1 cellular context compared by ENCODE assay signal in the genomic region with DNA sequence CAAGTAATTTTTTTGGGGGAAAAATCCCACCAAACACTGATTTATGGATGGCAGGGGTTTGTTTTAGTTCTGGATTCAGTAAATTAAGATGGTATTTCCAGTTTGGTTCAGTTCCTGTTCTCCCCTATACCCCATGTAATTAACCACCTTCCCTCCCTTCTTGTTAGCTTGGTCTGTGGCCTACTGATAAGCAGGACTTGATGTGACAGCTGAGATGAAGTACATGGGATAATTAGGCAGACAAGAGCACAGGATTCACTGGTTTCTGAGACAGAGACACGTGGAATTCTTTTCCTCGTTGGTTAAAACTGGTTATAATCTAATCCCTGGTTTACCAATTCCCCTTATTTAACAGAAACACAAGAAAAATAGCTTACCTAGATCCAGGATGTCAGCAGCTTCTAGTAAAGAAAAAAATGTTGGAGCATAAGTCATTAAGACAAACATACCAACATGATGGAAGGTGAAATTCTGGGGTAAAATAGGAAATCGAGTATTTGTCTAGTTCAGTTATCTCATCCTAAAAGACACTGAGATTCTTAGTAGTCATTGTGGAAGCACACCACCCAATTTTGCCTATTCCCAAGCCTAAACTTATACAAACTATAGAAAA.
TF ChIP-seq lines count a peak whose summit lies in the region.

No MANE protein-coding gene starts in this region.

TF ChIP-seq in K562, 482 proteins besides CTCF, POLR2A, EP300 and RAD21 (continued from another document and continues in another):
- TF ChIP-seq, protein P1, sequence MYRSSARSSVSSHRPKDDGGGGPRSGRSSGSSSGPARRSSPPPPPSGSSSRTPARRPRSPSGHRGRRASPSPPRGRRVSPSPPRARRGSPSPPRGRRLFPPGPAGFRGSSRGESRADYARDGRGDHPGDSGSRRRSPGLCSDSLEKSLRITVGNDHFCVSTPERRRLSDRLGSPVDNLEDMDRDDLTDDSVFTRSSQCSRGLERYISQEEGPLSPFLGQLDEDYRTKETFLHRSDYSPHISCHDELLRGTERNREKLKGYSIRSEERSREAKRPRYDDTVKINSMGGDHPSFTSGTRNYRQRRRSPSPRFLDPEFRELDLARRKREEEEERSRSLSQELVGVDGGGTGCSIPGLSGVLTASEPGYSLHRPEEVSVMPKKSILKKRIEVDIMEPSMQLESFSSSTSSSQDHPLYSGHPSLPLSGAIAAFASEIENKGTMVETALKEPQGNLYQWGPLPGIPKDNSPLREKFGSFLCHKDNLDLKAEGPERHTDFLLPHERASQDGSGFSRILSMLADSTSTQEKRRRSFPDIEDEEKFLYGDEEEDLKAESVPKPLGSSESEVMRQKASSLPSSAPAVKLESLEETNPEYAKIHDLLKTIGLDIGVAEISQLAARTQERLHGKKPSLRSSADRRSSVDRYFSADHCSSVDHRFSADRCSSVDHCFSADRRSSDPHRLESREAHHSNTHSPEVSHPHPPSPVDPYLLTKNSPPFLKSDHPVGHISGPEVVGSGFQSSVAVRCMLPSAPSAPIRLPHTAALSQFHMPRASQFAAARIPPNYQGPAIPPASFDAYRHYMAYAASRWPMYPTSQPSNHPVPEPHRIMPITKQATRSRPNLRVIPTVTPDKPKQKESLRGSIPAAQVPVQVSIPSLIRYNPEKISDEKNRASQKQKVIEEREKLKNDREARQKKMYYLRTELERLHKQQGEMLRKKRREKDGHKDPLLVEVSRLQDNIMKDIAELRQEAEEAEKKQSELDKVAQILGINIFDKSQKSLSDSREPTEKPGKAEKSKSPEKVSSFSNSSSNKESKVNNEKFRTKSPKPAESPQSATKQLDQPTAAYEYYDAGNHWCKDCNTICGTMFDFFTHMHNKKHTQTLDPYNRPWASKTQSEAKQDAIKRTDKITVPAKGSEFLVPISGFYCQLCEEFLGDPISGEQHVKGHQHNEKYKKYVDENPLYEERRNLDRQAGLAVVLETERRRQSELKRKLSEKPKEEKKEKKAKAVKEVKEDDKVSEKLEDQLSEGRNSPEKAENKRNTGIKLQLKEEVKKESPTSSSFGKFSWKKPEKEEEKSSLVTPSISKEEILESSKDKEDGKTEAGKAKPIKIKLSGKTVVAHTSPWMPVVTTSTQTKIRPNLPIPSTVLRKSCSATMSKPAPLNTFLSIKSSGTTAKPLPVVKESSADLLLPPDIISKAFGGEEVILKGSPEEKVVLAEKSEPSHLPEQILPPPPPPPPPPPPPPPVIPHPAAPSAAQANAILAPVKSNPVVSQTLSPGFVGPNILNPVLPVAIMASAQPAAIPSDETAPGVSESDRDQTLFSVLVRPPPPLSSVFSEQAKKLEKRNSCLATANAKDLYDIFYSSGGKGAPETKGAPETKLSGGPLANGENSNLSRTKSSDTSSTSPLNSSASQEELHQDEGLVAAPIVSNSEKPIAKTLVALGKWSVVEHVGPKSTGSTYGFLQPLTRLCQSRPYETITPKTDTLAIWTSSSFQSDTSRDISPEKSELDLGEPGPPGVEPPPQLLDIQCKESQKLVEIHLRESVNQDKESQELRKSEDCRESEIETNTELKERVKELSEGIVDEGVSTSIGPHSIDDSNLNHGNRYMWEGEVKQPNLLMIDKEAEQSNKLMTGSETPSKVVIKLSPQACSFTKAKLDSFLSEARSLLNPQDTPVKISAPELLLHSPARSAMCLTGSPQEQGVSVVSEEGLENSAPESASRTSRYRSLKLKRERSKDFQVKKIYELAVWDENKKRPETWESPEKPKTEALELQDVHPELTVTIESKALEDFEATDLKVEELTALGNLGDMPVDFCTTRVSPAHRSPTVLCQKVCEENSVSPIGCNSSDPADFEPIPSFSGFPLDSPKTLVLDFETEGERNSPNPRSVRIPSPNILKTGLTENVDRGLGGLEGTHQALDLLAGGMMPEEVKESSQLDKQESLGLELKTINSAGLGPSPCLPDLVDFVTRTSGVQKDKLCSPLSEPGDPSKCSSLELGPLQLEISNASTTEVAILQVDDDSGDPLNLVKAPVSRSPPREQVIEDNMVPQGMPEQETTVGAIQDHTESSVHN (IDR thresholded peaks at IDR 0.05; ENCODE audit: borderline replicate concordance in 1 of 2, low read depth in 1 of 2), result peak; percentile 47 to 62; a peak in 1 of 4 replicates
- no peak for TF ChIP-seq RFX1 (IDR thresholded peaks at IDR 0.05)
- TF ChIP-seq MIER1 (IDR thresholded peaks at IDR 0.05; ENCODE audit: low read depth), result no peak
- TF ChIP-seq, protein P2, sequence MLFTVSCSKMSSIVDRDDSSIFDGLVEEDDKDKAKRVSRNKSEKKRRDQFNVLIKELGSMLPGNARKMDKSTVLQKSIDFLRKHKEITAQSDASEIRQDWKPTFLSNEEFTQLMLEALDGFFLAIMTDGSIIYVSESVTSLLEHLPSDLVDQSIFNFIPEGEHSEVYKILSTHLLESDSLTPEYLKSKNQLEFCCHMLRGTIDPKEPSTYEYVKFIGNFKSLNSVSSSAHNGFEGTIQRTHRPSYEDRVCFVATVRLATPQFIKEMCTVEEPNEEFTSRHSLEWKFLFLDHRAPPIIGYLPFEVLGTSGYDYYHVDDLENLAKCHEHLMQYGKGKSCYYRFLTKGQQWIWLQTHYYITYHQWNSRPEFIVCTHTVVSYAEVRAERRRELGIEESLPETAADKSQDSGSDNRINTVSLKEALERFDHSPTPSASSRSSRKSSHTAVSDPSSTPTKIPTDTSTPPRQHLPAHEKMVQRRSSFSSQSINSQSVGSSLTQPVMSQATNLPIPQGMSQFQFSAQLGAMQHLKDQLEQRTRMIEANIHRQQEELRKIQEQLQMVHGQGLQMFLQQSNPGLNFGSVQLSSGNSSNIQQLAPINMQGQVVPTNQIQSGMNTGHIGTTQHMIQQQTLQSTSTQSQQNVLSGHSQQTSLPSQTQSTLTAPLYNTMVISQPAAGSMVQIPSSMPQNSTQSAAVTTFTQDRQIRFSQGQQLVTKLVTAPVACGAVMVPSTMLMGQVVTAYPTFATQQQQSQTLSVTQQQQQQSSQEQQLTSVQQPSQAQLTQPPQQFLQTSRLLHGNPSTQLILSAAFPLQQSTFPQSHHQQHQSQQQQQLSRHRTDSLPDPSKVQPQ (CRISPR knock-in tag; IDR thresholded peaks at IDR 0.05; ENCODE audit: borderline replicate concordance), result no peak
- TF ChIP-seq, protein P3, sequence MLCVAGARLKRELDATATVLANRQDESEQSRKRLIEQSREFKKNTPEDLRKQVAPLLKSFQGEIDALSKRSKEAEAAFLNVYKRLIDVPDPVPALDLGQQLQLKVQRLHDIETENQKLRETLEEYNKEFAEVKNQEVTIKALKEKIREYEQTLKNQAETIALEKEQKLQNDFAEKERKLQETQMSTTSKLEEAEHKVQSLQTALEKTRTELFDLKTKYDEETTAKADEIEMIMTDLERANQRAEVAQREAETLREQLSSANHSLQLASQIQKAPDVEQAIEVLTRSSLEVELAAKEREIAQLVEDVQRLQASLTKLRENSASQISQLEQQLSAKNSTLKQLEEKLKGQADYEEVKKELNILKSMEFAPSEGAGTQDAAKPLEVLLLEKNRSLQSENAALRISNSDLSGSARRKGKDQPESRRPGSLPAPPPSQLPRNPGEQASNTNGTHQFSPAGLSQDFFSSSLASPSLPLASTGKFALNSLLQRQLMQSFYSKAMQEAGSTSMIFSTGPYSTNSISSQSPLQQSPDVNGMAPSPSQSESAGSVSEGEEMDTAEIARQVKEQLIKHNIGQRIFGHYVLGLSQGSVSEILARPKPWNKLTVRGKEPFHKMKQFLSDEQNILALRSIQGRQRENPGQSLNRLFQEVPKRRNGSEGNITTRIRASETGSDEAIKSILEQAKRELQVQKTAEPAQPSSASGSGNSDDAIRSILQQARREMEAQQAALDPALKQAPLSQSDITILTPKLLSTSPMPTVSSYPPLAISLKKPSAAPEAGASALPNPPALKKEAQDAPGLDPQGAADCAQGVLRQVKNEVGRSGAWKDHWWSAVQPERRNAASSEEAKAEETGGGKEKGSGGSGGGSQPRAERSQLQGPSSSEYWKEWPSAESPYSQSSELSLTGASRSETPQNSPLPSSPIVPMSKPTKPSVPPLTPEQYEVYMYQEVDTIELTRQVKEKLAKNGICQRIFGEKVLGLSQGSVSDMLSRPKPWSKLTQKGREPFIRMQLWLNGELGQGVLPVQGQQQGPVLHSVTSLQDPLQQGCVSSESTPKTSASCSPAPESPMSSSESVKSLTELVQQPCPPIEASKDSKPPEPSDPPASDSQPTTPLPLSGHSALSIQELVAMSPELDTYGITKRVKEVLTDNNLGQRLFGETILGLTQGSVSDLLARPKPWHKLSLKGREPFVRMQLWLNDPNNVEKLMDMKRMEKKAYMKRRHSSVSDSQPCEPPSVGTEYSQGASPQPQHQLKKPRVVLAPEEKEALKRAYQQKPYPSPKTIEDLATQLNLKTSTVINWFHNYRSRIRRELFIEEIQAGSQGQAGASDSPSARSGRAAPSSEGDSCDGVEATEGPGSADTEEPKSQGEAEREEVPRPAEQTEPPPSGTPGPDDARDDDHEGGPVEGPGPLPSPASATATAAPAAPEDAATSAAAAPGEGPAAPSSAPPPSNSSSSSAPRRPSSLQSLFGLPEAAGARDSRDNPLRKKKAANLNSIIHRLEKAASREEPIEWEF (CRISPR knock-in tag; IDR thresholded peaks at IDR 0.05), result no peak
- no peak for TF ChIP-seq RBM39 (optimal IDR thresholded peaks at IDR 0.05; ENCODE audit: low read depth, low read length)
- no peak for TF ChIP-seq SREBF2 (CRISPR knock-in tag; IDR thresholded peaks at IDR 0.05)
- no peak for TF ChIP-seq MCM2 (IDR thresholded peaks at IDR 0.05; ENCODE audit: low read depth)
- TF ChIP-seq SP1 (CRISPR knock-in tag; IDR thresholded peaks at IDR 0.05), result no peak
- no peak for TF ChIP-seq HCFC1 (IDR thresholded peaks at IDR 0.05; ENCODE audit: low read depth, low read length)
- no peak for TF ChIP-seq ZNF507 (tag; conservative IDR thresholded peaks at IDR 0.05)
- TF ChIP-seq CBFA2T3 (IDR thresholded peaks at IDR 0.05), result peak; percentile 97
- peak; percentile 41; the same call in 1 of the 2 replicates for TF ChIP-seq ETV5 (CRISPR knock-in tag; IDR thresholded peaks at IDR 0.05; ENCODE audit: low read depth)
- TF ChIP-seq, protein P4, sequence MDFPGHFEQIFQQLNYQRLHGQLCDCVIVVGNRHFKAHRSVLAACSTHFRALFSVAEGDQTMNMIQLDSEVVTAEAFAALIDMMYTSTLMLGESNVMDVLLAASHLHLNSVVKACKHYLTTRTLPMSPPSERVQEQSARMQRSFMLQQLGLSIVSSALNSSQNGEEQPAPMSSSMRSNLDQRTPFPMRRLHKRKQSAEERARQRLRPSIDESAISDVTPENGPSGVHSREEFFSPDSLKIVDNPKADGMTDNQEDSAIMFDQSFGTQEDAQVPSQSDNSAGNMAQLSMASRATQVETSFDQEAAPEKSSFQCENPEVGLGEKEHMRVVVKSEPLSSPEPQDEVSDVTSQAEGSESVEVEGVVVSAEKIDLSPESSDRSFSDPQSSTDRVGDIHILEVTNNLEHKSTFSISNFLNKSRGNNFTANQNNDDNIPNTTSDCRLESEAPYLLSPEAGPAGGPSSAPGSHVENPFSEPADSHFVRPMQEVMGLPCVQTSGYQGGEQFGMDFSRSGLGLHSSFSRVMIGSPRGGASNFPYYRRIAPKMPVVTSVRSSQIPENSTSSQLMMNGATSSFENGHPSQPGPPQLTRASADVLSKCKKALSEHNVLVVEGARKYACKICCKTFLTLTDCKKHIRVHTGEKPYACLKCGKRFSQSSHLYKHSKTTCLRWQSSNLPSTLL (IDR thresholded peaks at IDR 0.05), result no peak
- TF ChIP-seq ZNF124 (CRISPR knock-in tag; IDR thresholded peaks at IDR 0.05), result no peak
- peak; percentile 65; the same call in 1 of the 2 replicates for TF ChIP-seq TARDBP (IDR thresholded peaks at IDR 0.05)
- TF ChIP-seq CBX8 (IDR thresholded peaks at IDR 0.05; ENCODE audit: borderline replicate concordance, extremely low read depth, low read depth, low read length, poor library complexity, severe bottlenecking), result no peak
- TF ChIP-seq ELF4 (CRISPR knock-in tag; IDR thresholded peaks at IDR 0.05), result peak; percentile 72; the same call in 1 of the 2 replicates
- peak in 1 of 2 experiments; percentile 44; a peak in 1 of 4 replicates for TF ChIP-seq MAZ (CRISPR knock-in tag; conservative IDR thresholded peaks at IDR 0.05 in 1 of 2, IDR thresholded peaks at IDR 0.05 in 1 of 2)
- TF ChIP-seq, protein P5, sequence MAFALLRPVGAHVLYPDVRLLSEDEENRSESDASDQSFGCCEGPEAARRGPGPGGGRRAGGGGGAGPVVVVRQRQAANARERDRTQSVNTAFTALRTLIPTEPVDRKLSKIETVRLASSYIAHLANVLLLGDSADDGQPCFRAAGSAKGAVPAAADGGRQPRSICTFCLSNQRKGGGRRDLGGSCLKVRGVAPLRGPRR (CRISPR knock-in tag; IDR thresholded peaks at IDR 0.05), result no peak
- no peak for TF ChIP-seq POLR2AphosphoS2 (IDR thresholded peaks at IDR 0.05; ENCODE audit: low read length)
- TF ChIP-seq, protein P6, sequence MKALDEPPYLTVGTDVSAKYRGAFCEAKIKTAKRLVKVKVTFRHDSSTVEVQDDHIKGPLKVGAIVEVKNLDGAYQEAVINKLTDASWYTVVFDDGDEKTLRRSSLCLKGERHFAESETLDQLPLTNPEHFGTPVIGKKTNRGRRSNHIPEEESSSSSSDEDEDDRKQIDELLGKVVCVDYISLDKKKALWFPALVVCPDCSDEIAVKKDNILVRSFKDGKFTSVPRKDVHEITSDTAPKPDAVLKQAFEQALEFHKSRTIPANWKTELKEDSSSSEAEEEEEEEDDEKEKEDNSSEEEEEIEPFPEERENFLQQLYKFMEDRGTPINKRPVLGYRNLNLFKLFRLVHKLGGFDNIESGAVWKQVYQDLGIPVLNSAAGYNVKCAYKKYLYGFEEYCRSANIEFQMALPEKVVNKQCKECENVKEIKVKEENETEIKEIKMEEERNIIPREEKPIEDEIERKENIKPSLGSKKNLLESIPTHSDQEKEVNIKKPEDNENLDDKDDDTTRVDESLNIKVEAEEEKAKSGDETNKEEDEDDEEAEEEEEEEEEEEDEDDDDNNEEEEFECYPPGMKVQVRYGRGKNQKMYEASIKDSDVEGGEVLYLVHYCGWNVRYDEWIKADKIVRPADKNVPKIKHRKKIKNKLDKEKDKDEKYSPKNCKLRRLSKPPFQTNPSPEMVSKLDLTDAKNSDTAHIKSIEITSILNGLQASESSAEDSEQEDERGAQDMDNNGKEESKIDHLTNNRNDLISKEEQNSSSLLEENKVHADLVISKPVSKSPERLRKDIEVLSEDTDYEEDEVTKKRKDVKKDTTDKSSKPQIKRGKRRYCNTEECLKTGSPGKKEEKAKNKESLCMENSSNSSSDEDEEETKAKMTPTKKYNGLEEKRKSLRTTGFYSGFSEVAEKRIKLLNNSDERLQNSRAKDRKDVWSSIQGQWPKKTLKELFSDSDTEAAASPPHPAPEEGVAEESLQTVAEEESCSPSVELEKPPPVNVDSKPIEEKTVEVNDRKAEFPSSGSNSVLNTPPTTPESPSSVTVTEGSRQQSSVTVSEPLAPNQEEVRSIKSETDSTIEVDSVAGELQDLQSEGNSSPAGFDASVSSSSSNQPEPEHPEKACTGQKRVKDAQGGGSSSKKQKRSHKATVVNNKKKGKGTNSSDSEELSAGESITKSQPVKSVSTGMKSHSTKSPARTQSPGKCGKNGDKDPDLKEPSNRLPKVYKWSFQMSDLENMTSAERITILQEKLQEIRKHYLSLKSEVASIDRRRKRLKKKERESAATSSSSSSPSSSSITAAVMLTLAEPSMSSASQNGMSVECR (CRISPR knock-in tag; IDR thresholded peaks at IDR 0.05), result no peak
- peak; percentile 59 for TF ChIP-seq ATF7 (IDR thresholded peaks at IDR 0.05)
- TF ChIP-seq, protein P7, sequence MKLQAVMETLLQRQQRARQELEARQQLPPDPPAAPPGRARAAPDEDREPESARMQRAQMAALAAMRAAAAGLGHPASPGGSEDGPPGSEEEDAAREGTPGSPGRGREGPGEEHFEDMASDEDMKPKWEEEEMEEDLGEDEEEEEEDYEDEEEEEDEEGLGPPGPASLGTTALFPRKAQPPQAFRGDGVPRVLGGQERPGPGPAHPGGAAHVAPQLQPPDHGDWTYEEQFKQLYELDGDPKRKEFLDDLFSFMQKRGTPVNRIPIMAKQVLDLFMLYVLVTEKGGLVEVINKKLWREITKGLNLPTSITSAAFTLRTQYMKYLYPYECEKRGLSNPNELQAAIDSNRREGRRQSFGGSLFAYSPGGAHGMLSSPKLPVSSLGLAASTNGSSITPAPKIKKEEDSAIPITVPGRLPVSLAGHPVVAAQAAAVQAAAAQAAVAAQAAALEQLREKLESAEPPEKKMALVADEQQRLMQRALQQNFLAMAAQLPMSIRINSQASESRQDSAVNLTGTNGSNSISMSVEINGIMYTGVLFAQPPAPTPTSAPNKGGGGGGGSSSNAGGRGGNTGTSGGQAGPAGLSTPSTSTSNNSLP (IDR thresholded peaks at IDR 0.05; ENCODE audit: borderline replicate concordance, low read depth, low read length), result peak; percentile 75; the same call in 1 of the 2 replicates
